In the genomic region with DNA sequence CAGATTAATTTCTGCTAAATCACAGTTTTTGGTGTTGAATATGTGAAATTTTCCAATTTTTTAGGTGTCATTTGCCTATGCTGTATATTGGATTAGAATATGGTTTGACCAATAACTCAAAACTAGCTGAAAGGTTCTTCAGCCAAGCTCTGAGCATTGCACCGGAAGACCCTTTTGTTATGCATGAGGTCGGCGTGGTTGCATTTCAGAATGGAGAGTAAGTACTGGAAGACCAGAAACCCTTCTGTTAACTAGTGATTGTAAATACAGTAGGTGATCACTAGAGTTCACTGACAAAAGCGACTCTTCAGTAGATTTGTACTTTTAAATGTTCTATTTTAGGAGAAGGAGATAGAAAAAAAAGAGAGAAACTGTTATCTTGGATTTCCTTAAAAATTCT, we compare ENCODE assay signal across 1 cellular context.
TF ChIP-seq lines count a peak whose summit lies in the region.

No MANE protein-coding gene starts in this region.

TF ChIP-seq in GM23338, 12 proteins besides CTCF, POLR2A, EP300 and RAD21:
- TF ChIP-seq ZNF331 (CRISPR knock-in tag; IDR thresholded peaks at IDR 0.05; ENCODE audit: low read depth) (no peak), STAT1 (IDR thresholded peaks at IDR 0.05; ENCODE audit: unreplicated experiment) (no peak), NANOG (IDR thresholded peaks at IDR 0.05; ENCODE audit: borderline replicate concordance) (no peak), POLR2AphosphoS5 (IDR thresholded peaks at IDR 0.05; ENCODE audit: low read depth) (no peak), EZH2phosphoT487 (IDR thresholded peaks at IDR 0.05; ENCODE audit: unreplicated experiment) (no peak), EZH2 (IDR thresholded peaks at IDR 0.05; ENCODE audit: low read depth, unreplicated experiment) (no peak), ZNF114 (CRISPR knock-in tag; IDR thresholded peaks at IDR 0.05) (no peak), JUNB (IDR thresholded peaks at IDR 0.05; ENCODE audit: unreplicated experiment) (no peak), CREB1 (CRISPR knock-in tag; IDR thresholded peaks at IDR 0.05; ENCODE audit: low read depth) (no peak)
- TF ChIP-seq, protein P1, sequence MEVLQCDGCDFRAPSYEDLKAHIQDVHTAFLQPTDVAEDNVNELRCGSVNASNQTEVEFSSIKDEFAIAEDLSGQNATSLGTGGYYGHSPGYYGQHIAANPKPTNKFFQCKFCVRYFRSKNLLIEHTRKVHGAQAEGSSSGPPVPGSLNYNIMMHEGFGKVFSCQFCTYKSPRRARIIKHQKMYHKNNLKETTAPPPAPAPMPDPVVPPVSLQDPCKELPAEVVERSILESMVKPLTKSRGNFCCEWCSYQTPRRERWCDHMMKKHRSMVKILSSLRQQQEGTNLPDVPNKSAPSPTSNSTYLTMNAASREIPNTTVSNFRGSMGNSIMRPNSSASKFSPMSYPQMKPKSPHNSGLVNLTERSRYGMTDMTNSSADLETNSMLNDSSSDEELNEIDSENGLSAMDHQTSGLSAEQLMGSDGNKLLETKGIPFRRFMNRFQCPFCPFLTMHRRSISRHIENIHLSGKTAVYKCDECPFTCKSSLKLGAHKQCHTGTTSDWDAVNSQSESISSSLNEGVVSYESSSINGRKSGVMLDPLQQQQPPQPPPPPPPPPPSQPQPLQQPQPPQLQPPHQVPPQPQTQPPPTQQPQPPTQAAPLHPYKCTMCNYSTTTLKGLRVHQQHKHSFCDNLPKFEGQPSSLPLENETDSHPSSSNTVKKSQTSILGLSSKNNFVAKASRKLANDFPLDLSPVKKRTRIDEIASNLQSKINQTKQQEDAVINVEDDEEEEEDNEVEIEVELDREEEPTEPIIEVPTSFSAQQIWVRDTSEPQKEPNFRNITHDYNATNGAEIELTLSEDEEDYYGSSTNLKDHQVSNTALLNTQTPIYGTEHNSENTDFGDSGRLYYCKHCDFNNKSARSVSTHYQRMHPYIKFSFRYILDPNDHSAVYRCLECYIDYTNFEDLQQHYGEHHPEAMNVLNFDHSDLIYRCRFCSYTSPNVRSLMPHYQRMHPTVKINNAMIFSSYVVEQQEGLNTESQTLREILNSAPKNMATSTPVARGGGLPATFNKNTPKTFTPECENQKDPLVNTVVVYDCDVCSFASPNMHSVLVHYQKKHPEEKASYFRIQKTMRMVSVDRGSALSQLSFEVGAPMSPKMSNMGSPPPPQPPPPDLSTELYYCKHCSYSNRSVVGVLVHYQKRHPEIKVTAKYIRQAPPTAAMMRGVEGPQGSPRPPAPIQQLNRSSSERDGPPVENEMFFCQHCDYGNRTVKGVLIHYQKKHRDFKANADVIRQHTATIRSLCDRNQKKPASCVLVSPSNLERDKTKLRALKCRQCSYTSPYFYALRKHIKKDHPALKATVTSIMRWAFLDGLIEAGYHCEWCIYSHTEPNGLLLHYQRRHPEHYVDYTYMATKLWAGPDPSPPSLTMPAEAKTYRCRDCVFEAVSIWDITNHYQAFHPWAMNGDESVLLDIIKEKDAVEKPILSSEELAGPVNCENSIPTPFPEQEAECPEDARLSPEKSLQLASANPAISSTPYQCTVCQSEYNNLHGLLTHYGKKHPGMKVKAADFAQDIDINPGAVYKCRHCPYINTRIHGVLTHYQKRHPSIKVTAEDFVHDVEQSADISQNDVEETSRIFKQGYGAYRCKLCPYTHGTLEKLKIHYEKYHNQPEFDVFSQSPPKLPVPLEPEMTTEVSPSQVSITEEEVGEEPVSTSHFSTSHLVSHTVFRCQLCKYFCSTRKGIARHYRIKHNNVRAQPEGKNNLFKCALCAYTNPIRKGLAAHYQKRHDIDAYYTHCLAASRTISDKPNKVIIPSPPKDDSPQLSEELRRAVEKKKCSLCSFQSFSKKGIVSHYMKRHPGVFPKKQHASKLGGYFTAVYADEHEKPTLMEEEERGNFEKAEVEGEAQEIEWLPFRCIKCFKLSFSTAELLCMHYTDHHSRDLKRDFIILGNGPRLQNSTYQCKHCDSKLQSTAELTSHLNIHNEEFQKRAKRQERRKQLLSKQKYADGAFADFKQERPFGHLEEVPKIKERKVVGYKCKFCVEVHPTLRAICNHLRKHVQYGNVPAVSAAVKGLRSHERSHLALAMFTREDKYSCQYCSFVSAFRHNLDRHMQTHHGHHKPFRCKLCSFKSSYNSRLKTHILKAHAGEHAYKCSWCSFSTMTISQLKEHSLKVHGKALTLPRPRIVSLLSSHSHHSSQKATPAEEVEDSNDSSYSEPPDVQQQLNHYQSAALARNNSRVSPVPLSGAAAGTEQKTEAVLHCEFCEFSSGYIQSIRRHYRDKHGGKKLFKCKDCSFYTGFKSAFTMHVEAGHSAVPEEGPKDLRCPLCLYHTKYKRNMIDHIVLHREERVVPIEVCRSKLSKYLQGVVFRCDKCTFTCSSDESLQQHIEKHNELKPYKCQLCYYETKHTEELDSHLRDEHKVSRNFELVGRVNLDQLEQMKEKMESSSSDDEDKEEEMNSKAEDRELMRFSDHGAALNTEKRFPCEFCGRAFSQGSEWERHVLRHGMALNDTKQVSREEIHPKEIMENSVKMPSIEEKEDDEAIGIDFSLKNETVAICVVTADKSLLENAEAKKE (CRISPR knock-in tag; IDR thresholded peaks at IDR 0.05), result no peak; the same call in 1 of the 2 replicates
- TF ChIP-seq, protein P2, sequence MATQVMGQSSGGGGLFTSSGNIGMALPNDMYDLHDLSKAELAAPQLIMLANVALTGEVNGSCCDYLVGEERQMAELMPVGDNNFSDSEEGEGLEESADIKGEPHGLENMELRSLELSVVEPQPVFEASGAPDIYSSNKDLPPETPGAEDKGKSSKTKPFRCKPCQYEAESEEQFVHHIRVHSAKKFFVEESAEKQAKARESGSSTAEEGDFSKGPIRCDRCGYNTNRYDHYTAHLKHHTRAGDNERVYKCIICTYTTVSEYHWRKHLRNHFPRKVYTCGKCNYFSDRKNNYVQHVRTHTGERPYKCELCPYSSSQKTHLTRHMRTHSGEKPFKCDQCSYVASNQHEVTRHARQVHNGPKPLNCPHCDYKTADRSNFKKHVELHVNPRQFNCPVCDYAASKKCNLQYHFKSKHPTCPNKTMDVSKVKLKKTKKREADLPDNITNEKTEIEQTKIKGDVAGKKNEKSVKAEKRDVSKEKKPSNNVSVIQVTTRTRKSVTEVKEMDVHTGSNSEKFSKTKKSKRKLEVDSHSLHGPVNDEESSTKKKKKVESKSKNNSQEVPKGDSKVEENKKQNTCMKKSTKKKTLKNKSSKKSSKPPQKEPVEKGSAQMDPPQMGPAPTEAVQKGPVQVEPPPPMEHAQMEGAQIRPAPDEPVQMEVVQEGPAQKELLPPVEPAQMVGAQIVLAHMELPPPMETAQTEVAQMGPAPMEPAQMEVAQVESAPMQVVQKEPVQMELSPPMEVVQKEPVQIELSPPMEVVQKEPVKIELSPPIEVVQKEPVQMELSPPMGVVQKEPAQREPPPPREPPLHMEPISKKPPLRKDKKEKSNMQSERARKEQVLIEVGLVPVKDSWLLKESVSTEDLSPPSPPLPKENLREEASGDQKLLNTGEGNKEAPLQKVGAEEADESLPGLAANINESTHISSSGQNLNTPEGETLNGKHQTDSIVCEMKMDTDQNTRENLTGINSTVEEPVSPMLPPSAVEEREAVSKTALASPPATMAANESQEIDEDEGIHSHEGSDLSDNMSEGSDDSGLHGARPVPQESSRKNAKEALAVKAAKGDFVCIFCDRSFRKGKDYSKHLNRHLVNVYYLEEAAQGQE (IDR thresholded peaks at IDR 0.05; ENCODE audit: unreplicated experiment), result no peak
- TF ChIP-seq, protein P3, sequence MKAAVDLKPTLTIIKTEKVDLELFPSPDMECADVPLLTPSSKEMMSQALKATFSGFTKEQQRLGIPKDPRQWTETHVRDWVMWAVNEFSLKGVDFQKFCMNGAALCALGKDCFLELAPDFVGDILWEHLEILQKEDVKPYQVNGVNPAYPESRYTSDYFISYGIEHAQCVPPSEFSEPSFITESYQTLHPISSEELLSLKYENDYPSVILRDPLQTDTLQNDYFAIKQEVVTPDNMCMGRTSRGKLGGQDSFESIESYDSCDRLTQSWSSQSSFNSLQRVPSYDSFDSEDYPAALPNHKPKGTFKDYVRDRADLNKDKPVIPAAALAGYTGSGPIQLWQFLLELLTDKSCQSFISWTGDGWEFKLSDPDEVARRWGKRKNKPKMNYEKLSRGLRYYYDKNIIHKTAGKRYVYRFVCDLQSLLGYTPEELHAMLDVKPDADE (IDR thresholded peaks at IDR 0.05), result no peak
